2 cellular contexts compared by ENCODE assay signal in the genomic region with DNA sequence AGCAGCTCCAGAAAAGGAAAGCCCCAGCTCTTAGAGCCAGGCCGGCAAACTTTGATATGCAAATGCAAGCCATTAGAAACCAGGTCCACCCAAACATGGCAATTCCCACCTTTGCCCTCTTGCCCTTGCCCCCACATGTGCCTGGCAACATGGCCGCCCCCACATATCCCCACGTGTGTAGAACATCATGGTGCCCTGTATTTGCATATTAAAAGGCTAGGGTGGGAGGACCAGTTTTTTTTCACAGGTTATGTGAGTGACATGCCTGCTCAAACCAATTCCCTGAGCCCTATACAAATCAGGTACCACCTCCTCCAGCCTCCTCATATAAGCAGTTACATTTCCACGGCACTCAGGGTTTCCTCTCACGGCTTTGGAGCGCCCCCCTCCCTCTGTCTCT.
TF ChIP-seq lines count a peak whose summit lies in the region.

No MANE protein-coding gene starts in this region.

TF ChIP-seq in HEK293, 187 proteins besides CTCF, POLR2A, EP300 and RAD21:
- TF ChIP-seq, protein P1, sequence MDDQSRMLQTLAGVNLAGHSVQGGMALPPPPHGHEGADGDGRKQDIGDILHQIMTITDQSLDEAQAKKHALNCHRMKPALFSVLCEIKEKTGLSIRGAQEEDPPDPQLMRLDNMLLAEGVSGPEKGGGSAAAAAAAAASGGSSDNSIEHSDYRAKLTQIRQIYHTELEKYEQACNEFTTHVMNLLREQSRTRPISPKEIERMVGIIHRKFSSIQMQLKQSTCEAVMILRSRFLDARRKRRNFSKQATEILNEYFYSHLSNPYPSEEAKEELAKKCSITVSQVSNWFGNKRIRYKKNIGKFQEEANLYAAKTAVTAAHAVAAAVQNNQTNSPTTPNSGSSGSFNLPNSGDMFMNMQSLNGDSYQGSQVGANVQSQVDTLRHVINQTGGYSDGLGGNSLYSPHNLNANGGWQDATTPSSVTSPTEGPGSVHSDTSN (CRISPR knock-in tag; IDR thresholded peaks at IDR 0.05), result no peak
- TF ChIP-seq EGR2 (tag by site-specific recombination; IDR thresholded peaks at IDR 0.05; ENCODE audit: low read depth), result 0 out of 2 replicates have a peak, but pooled peaks have one; percentile 40

TF ChIP-seq in K562, 482 proteins besides CTCF, POLR2A, EP300 and RAD21 (continued from another document):
- TF ChIP-seq YY1 (IDR thresholded peaks at IDR 0.05; ENCODE audit: borderline replicate concordance in 1 of 3, control insufficient read depth in 1 of 3, extremely low read depth in 1 of 3, insufficient read depth in 3 of 3, insufficient read length in 1 of 3, insufficient replicate concordance in 2 of 3, low read depth in 1 of 3, low read length in 2 of 3) (peak in 1 of 3 experiments; percentile 56), NR2C1 (IDR thresholded peaks at IDR 0.05) (peak; percentile 19; the same call in 1 of the 2 replicates), NR2C1 (tag; IDR thresholded peaks at IDR 0.05) (peak; percentile 37; the same call in 1 of the 2 replicates), PRMT5 (CRISPR knock-in tag; IDR thresholded peaks at IDR 0.05) (no peak)
- TF ChIP-seq, protein P2, sequence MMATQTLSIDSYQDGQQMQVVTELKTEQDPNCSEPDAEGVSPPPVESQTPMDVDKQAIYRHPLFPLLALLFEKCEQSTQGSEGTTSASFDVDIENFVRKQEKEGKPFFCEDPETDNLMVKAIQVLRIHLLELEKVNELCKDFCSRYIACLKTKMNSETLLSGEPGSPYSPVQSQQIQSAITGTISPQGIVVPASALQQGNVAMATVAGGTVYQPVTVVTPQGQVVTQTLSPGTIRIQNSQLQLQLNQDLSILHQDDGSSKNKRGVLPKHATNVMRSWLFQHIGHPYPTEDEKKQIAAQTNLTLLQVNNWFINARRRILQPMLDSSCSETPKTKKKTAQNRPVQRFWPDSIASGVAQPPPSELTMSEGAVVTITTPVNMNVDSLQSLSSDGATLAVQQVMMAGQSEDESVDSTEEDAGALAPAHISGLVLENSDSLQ (IDR thresholded peaks at IDR 0.05), result peak; percentile 82
- TF ChIP-seq, protein P3, sequence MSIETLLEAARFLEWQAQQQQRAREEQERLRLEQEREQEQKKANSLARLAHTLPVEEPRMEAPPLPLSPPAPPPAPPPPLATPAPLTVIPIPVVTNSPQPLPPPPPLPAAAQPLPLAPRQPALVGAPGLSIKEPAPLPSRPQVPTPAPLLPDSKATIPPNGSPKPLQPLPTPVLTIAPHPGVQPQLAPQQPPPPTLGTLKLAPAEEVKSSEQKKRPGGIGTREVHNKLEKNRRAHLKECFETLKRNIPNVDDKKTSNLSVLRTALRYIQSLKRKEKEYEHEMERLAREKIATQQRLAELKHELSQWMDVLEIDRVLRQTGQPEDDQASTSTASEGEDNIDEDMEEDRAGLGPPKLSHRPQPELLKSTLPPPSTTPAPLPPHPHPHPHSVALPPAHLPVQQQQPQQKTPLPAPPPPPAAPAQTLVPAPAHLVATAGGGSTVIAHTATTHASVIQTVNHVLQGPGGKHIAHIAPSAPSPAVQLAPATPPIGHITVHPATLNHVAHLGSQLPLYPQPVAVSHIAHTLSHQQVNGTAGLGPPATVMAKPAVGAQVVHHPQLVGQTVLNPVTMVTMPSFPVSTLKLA (conservative IDR thresholded peaks at IDR 0.05), result 0 out of 4 replicates have a peak, but pooled peaks of 1 of the 2 experiments have one; percentile 14
